6 cellular contexts compared by ENCODE assay signal in the genomic region with DNA sequence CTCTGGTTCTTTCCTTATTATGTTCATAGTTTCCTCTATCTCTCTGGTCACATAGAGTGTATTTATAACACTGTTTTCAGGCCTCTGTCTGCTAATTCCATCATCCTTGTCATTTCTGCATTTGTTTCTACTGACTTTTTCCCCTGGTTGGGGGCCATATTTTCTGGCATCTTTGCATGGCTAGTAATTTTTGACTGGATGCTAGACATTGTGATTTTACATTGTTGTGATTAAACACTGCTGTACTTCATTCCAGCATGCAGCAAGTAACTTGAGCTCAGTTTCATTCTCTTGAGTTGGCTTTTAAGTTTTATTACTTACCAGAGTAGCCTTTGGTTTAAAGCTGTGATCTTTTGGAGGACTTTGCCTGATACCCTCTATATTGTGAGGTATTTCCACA.
"Had no signal": no experiment of that assay in that cellular context is flagged by ENCODE, and none has a peak within 500 bp of the region (broad histone marks: within the 10 kb centered on the region; RNA-seq: fewer than 3 reads in every experiment).

No MANE protein-coding gene starts in this region.

- H3K4me3 ChIP-seq: K562 had no signal

- DNase-seq: IMR-90, KBM-7, KG1 had no signal

- H3K27ac ChIP-seq: HL-60, KMS-11 had no signal
